Comparison of ENCODE assay signal across 8 cellular contexts in the genomic region with DNA sequence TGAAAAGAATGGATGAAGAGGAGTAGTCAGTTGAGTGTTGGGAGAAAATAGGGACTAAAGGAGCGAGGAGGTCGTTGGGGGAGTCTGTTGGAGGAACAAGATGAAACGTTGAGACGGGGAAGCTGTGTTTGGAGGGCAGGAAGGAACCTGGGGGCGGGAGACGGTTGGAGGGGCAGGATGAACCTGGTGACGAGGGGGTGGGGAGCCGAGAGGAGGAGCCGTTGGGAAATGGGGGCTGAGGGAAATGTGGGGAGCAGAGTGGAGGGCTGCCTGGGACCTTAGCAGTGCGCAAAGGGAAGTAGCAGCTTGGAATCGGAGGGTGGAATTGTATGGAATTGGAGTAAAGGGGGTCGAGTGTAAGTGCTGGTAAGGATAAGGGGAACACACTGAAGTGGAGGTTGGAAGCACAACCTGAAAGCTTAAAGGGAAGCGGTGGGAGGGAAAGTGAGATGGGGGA. TPM values are rescaled to one million over a fixed set of nuclear protein-coding genes. Genes with fewer than 3 reads are reported as not detected.
A peak's percentile ranks its signal among the peaks of the same experiment; 100 is the strongest.
DNase-seq lines count a peak whose midpoint lies in the region; ATAC-seq, FAIRE-seq and TF ChIP-seq lines count a peak whose summit lies in the region.

No MANE protein-coding gene starts in this region.

- peaks cover 61% of the 10 kb centered on the region for H3K79me2 ChIP-seq in astrocyte (ENCODE audit: insufficient read depth, low read length)

- H3K4me1 Mint-ChIP-seq in astrocyte (ENCODE audit: low read depth, unreplicated experiment), result peaks cover 11% of the 10 kb centered on the region

- H3K9ac ChIP-seq in astrocyte (ENCODE audit: low read length), result peak overlapping the region; percentile 100

- H3K4me3 ChIP-seq in GM12865 (ENCODE audit: low read depth, low read length) (peak overlapping the region; percentile 96), astrocyte (ENCODE audit: insufficient read depth, low read depth, low read length) (peak overlapping the region; percentile 100)

- no peaks in the 10 kb centered on the region for H3K36me3 Mint-ChIP-seq in astrocyte (ENCODE audit: low read depth, unreplicated experiment)

- TF ChIP-seq CTCF in 22Rv1 (IDR thresholded peaks at IDR 0.05) (no peak), GM12865 (IDR thresholded peaks at IDR 0.05; ENCODE audit: insufficient read depth, low read depth, low read length, missing control alignments) (no peak), astrocyte (IDR thresholded peaks at IDR 0.05; ENCODE audit: insufficient read depth, low read depth, low read length) (no peak)

- DNase-seq in GM12865 (ENCODE audit: low read depth) (peak; percentile 43), RKO (ENCODE audit: low spot score) (peak; percentile 58), astrocyte (ENCODE audit: low read depth) (no peak), iPS DF 19.7 (ENCODE audit: low read depth, low spot score) (peak; percentile 3), sciatic nerve (ENCODE audit: low spot score) (no peak), NCI-H226 (no peak), amniotic stem cell (lab: John Stamatoyannopoulos, UW) (no peak)

- H3K36me3 ChIP-seq in astrocyte (ENCODE audit: insufficient read depth, low read length), result no peaks in the 10 kb centered on the region

- intact Hi-C loops in sciatic nerve (cut with DNase I), result no loop called here

- FAIRE-seq in astrocyte (lab: Jason Lieb, UNC), result no peak

- ATAC-seq in sciatic nerve, result peak; percentile 44

- H2AFZ ChIP-seq in astrocyte (ENCODE audit: low read depth, low read length), result peak overlapping the region; percentile 98

- H3K27me3 ChIP-seq in astrocyte (ENCODE audit: insufficient read depth, low read length), result no peaks in the 10 kb centered on the region

- no peaks in the 10 kb centered on the region for H3K9me3 Mint-ChIP-seq in astrocyte (ENCODE audit: unreplicated experiment)

- peak overlapping the region; percentile 93 for H3K4me2 ChIP-seq in astrocyte (ENCODE audit: low read length)

- H3K4me3 Mint-ChIP-seq in astrocyte (ENCODE audit: unreplicated experiment), result peak overlapping the region; percentile 100

- peak overlapping the region; percentile 95 for H3K27ac Mint-ChIP-seq in astrocyte (ENCODE audit: unreplicated experiment)

- H4K20me1 ChIP-seq in astrocyte (ENCODE audit: insufficient read depth, low read length), result peaks cover 25% of the 10 kb centered on the region

- H3K4me1 ChIP-seq in astrocyte (ENCODE audit: insufficient read depth, low read length), result peaks cover 17% of the 10 kb centered on the region

- H3K27me3 Mint-ChIP-seq in astrocyte (ENCODE audit: low read depth, unreplicated experiment), result no peaks in the 10 kb centered on the region

- no peaks in the 10 kb centered on the region for H3K9me3 ChIP-seq in astrocyte (ENCODE audit: insufficient read depth, low read depth, low read length)

- peak overlapping the region; percentile 87 for H3K27ac ChIP-seq in 22Rv1
- H3K27ac ChIP-seq in astrocyte (ENCODE audit: low read depth, low read length), result peak overlapping the region; percentile 98

RNA-seq across cellular contexts. Expression of a gene that starts 0.6 kb away (rescaled TPM):
- total RNA-seq in astrocyte (46.1 and 56.4 TPM in 2 replicates), sciatic nerve (27.8 TPM)

Comparison
In these comparisons a context has a peak if more than half of its experiments do, and no peak if none do; other contexts are left out.
1. DNase-seq: peak in GM12865 (single experiment), RKO (single experiment) and iPS DF 19.7 (single experiment); none in astrocyte (single experiment), sciatic nerve (single experiment), NCI-H226 (single experiment) and amniotic stem cell (single experiment).